Comparison of ENCODE assay signal across 8 cellular contexts in the genomic region with DNA sequence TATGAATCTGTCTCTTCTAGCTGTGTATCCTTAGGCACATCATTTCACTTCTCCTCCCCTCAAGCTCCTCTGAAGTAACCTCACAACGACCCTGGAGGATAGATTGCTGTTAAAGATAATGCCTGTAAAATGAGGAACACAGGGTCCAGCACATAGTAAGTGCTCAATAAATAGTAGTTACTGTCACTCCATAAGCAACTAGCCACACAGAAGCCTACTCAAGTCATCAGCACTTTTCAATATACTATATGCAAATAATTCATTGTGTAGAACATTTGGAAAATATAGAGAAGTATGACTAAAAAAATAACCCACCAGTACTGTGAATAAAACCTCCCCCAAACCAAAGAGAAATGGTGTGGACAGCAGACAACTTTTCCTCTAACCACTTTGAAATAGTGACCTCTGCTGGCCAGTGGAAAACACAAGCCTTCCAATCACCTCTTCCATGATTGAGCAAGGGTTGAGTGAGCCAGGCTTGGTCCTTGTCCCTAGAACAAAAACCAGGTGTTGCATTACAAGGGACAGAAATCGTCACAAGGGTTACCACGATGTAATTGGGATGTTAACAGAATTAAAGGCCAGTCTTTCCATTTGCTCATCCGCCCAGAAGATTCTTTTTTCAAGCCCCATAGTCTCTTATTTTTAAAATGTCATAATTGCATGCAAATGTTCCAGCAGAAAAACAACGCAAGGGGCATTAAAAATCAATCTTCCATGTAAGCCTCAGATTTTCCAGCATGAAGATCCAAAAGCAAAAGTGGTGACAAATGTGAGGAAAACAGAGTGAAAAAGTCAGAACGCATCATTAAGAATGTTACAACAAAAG. TPM values are rescaled to one million over a fixed set of nuclear protein-coding genes. Genes with fewer than 3 reads are reported as not detected.
DNase-seq lines count a peak whose midpoint lies in the region; ATAC-seq, FAIRE-seq and TF ChIP-seq lines count a peak whose summit lies in the region.

No MANE protein-coding gene starts in this region.

- H3K27ac Mint-ChIP-seq in CD8-positive, alpha-beta T cell, result no peak overlapping the region

- BruUV-seq in K562 (replicated peaks; lab: Mats Ljungman, UMichigan), result no TSS peak

- H3K9ac ChIP-seq in K562 (ENCODE audit: insufficient read depth in 1 of 2, low read depth in 2 of 2, low read length in 2 of 2), result no peak overlapping the region
- H3K9ac ChIP-seq in kidney (ENCODE audit: low read length in 2 of 2), result no peak overlapping the region

- peak; percentile 63 to 87 for TF ChIP-seq RAD21 in K562 (CRISPR knock-in tag; conservative IDR thresholded peaks at IDR 0.05 in 1 of 2, IDR thresholded peaks at IDR 0.05 in 1 of 2)

- ATAC-seq in CD8-positive, alpha-beta T cell, result no peak
- ATAC-seq in K562 (peak; percentile 95), HG03175 (IDR thresholded peaks at IDR 0.05; ENCODE audit: unreplicated experiment) (no peak)

- H3K79me2 ChIP-seq in K562 (ENCODE audit: control insufficient read depth, insufficient read depth, low read length), result no peaks in the 10 kb centered on the region

- no peak overlapping the region for H3K4me2 ChIP-seq in K562 (ENCODE audit: insufficient read depth, low read length)

- TF ChIP-seq CTCF in CD8-positive, alpha-beta T cell (IDR thresholded peaks at IDR 0.05), result peak; percentile 40
- peak; percentile 68 for TF ChIP-seq CTCF in GM20000 (IDR thresholded peaks at IDR 0.05; ENCODE audit: extremely low read depth, missing control alignments)
- TF ChIP-seq CTCF in K562 (IDR thresholded peaks at IDR 0.05 in 2 of 3, conservative IDR thresholded peaks at IDR 0.05 in 1 of 3; ENCODE audit: insufficient read depth in 2 of 3, low read depth in 1 of 3, low read length in 3 of 3), result peak; percentile 74 to 83 (median 81)
- TF ChIP-seq CTCF in kidney (IDR thresholded peaks at IDR 0.05; ENCODE audit: borderline replicate concordance, extremely low read depth, insufficient read depth), result peak; percentile 57
- TF ChIP-seq CTCF in tibial nerve (IDR thresholded peaks at IDR 0.05), result peak; percentile 42 to 61 (median 47)

- peak in 1 of 7 experiments; percentile 17 for DNase-seq in CD8-positive, alpha-beta T cell
- DNase-seq in GM20000 (ENCODE audit: low spot score) (peak; percentile 49), NCI-H510A (lab: John Stamatoyannopoulos, UW) (peak; percentile 8), K562 (ENCODE audit: extremely low read depth in 1 of 4, low spot score in 3 of 4) (peak; percentile 65 to 73 (median 68)), kidney (no peak), tibial nerve (ENCODE audit: low spot score in 2 of 2) (peak in 1 of 2 donors; percentile 51)
- DNase-seq in stimulated activated naive CD4-positive, alpha-beta T cell treated with Interleukin-2 at 50 U/mL for 16 hours (lab: John Stamatoyannopoulos, UW), result no peak

- H3K4me3 ChIP-seq in CD8-positive, alpha-beta T cell (ENCODE audit: low read depth, low read length), result no peak overlapping the region
- H3K4me3 ChIP-seq in K562 (no peak overlapping the region), kidney (ENCODE audit: low read length in 2 of 2) (no peak overlapping the region), tibial nerve (no peak overlapping the region)

- in situ Hi-C loops in K562 (cut with MboI), result loop anchor here (5.0 kb wide), 1 partner anchor 267 kb away; no protein-coding TSS in a partner anchor

- no peak for TF ChIP-seq POLR2A in K562 (conservative IDR thresholded peaks at IDR 0.05)
- TF ChIP-seq POLR2A in tibial nerve (IDR thresholded peaks at IDR 0.05), result no peak

- WGBS in K562 (ENCODE audit: insufficient coverage, low coverage, missing lambda C conversion rate), result 12% methylated on average over 6 of the region's 6 CpGs
- WGBS in tibial nerve, 2 donors, result 45 to 46% methylated on average over 6 of the region's 6 CpGs

- H3K4me1 Mint-ChIP-seq in CD8-positive, alpha-beta T cell (ENCODE audit: low read depth), result no peaks in the 10 kb centered on the region

- CTCF ChIA-PET in CD8-positive, alpha-beta T cell (lab: Charles Lee), result interaction anchor here (0.9 to 2.6 kb wide), 8 partner anchors 8 to 477 kb away, joined by 3 to 9 read pairs (median 3); no protein-coding TSS in a partner anchor
- CTCF ChIA-PET in K562 (lab: Yijun Ruan, JAX; ENCODE audit: low intra/inter-chr PET ratio), result interaction anchor here (0.6 to 1.5 kb wide), 5 partner anchors 39 to 476 kb away, joined by 3 to 12 read pairs (median 4); no protein-coding TSS in a partner anchor

- FAIRE-seq in K562 (lab: Jason Lieb, UNC) (peak; percentile 97), kidney (lab: Jason Lieb, UNC) (peak; percentile 51)

- no peak overlapping the region for H3K27ac ChIP-seq in CD8-positive, alpha-beta T cell (ENCODE audit: low read depth, low read length)
- H3K27ac ChIP-seq in K562 (ENCODE audit: extremely low read depth, low read depth, low read length) (no peak overlapping the region), kidney (ENCODE audit: low read depth in 2 of 2, low read length in 2 of 2) (no peak overlapping the region), tibial nerve (no peak overlapping the region)

- H3K27me3 ChIP-seq in CD8-positive, alpha-beta T cell (ENCODE audit: insufficient read depth, low read length), result no peaks in the 10 kb centered on the region
- H3K27me3 ChIP-seq in K562 (ENCODE audit: control insufficient read depth in 2 of 2, insufficient read depth in 2 of 2, low read length in 2 of 2) (peaks cover 5 to 6% of the 10 kb centered on the region in 2 experiments; a peak in 1 of 5 replicates), tibial nerve (no peaks in the 10 kb centered on the region)

- no peaks in the 10 kb centered on the region for H3K9me3 ChIP-seq in CD8-positive, alpha-beta T cell (ENCODE audit: low read length)
- H3K9me3 ChIP-seq in K562 (replicated peaks; ENCODE audit: control insufficient read depth, insufficient read depth, low read depth, low read length), result no peaks in the 10 kb centered on the region
- H3K9me3 ChIP-seq in kidney (ENCODE audit: control insufficient read depth in 1 of 2, low read length in 2 of 2), result no peaks in the 10 kb centered on the region
- H3K9me3 ChIP-seq in tibial nerve, result no peaks in the 10 kb centered on the region

- no peaks in the 10 kb centered on the region for H4K20me1 ChIP-seq in K562 (replicated peaks; ENCODE audit: control insufficient read depth, insufficient read depth, low read length)

- H3K4me3 Mint-ChIP-seq in CD8-positive, alpha-beta T cell, result no peak overlapping the region

- no peaks in the 10 kb centered on the region for H3K36me3 Mint-ChIP-seq in CD8-positive, alpha-beta T cell

- H2AFZ ChIP-seq in K562 (ENCODE audit: low read depth, low read length), result no peak overlapping the region

- no peaks in the 10 kb centered on the region for H3K27me3 Mint-ChIP-seq in CD8-positive, alpha-beta T cell (ENCODE audit: low read depth)

- no peaks in the 10 kb centered on the region for H3K9me3 Mint-ChIP-seq in CD8-positive, alpha-beta T cell

- no peaks in the 10 kb centered on the region for H3K36me3 ChIP-seq in CD8-positive, alpha-beta T cell (ENCODE audit: insufficient read depth, low read length)
- no peaks in the 10 kb centered on the region for H3K36me3 ChIP-seq in K562 (ENCODE audit: control insufficient read depth, insufficient read depth, low read length)
- H3K36me3 ChIP-seq in kidney (ENCODE audit: control insufficient read depth in 1 of 2, insufficient read depth in 2 of 2, low read length in 2 of 2), result no peaks in the 10 kb centered on the region
- no peaks in the 10 kb centered on the region for H3K36me3 ChIP-seq in tibial nerve

- no peaks in the 10 kb centered on the region for H3K9me1 ChIP-seq in K562 (ENCODE audit: control insufficient read depth, insufficient read depth, low read length)

- intact Hi-C loops in CD8-positive, alpha-beta T cell (cut with DNase I, micrococcal nuclease), result loop anchor here (1.0 to 2.0 kb wide), 2 partner anchors 269 to 476 kb away; no protein-coding TSS in a partner anchor
- intact Hi-C loops in K562 (cut with micrococcal nuclease), result loop anchor here (1.0 kb wide), 2 partner anchors 39 to 269 kb away; no protein-coding TSS in a partner anchor
- intact Hi-C loops in kidney (cut with DNase I), result loop anchor here (5.0 kb wide), 1 partner anchor 267 kb away; no protein-coding TSS in a partner anchor

- H3K4me1 ChIP-seq in CD8-positive, alpha-beta T cell (ENCODE audit: insufficient read depth, low read length), result no peaks in the 10 kb centered on the region
- no peaks in the 10 kb centered on the region for H3K4me1 ChIP-seq in K562 (replicated peaks in 1 of 2; ENCODE audit: control insufficient read depth in 2 of 2, insufficient read depth in 2 of 2, low read length in 2 of 2)
- no peaks in the 10 kb centered on the region for H3K4me1 ChIP-seq in kidney (ENCODE audit: control insufficient read depth in 1 of 2, insufficient read depth in 1 of 2, low read depth in 1 of 2, low read length in 2 of 2)
- no peaks in the 10 kb centered on the region for H3K4me1 ChIP-seq in tibial nerve

- POLR2A ChIA-PET in CD8-positive, alpha-beta T cell (lab: Charles Lee), result no interaction called here
- POLR2A ChIA-PET in K562 (lab: Yijun Ruan, JAX), result interaction anchor here (0.6 kb wide), 1 partner anchor 161 kb away, joined by 5 read pairs; no protein-coding TSS in a partner anchor

- TF ChIP-seq EP300 in K562 (IDR thresholded peaks at IDR 0.05; ENCODE audit: low read length), result no peak
- no peak for TF ChIP-seq EP300 in tibial nerve (IDR thresholded peaks at IDR 0.05)

TF ChIP-seq in K562, 482 proteins besides CTCF, POLR2A, EP300 and RAD21 (continues in another document):
- TF ChIP-seq ZBTB17 (CRISPR knock-in tag; IDR thresholded peaks at IDR 0.05) (no peak), CEBPB (tag; IDR thresholded peaks at IDR 0.05) (peak; percentile 86)

RNA-seq across cellular contexts. Expression of gene GLIS1, which starts 15.7 kb away (rescaled TPM):
- not detected for total RNA-seq in CD8-positive, alpha-beta T cell
- total RNA-seq in K562 (2011; cell fraction: chromatin; rRNA removed; ENCODE audit: low replicate concordance), result not detected in 2 replicates
- not detected in 2 replicates for total RNA-seq in K562 (2011; cell fraction: nucleolus; rRNA removed)
- not detected in 2 replicates for total RNA-seq in K562 (2011; cell fraction: nucleoplasm; rRNA removed)
- total RNA-seq in K562 (2014; rRNA removed) (not detected in 2 replicates), K562 (2014; rRNA removed; fragmentation: Illumina TruSeq; extraction: Trizol) (not detected in 2 replicates), K562 (2015; rRNA removed; fragmentation: Illumina TruSeq; extraction: Trizol) (not detected in 2 replicates), K562 (2021) (not detected in 2 replicates), kidney (3.3 TPM), tibial nerve (1 to 10 TPM in 1 of 4 donors, under 1 TPM in 3; 0.59 to 3.9 (median 0.75) TPM)
- polyA plus RNA-seq in K562 (2011; rRNA removed) (not detected in 2 replicates), K562 (2014; fragmentation: Illumina TruSeq; extraction: Trizol) (not detected in 2 replicates), K562 (2014; fragmentation: Nextera tagmentation; extraction: Ambion mirVana) (not detected), K562 (2014; rRNA removed) (not detected in 2 replicates), kidney (ENCODE audit: insufficient read depth, low read depth, low replicate concordance) (3.7 TPM)
- polyA plus RNA-seq in K562 (2011; cell fraction: cytosol; rRNA removed), result not detected in 2 replicates
- not detected in 2 replicates for polyA plus RNA-seq in K562 (2011; cell fraction: nucleus; rRNA removed)
- polyA plus RNA-seq in K562 (2012), result 0.24 TPM in 1 of 2 replicates, not detected in the other
- polyA minus RNA-seq in K562 (2011; rRNA and poly(A)+ RNA removed), result not detected in 2 replicates
- polyA minus RNA-seq in K562 (2011; cell fraction: cytosol; rRNA and poly(A)+ RNA removed), result not detected in 2 replicates
- not detected in 2 replicates for polyA minus RNA-seq in K562 (2011; cell fraction: nucleus; rRNA and poly(A)+ RNA removed)

Comparison
In these comparisons a context has a peak if more than half of its experiments do, and no peak if none do; other contexts are left out.
1. DNase-seq: peak in GM20000 (single experiment), NCI-H510A (single experiment) and K562 (4 of 4); none in kidney (single experiment) and stimulated activated naive CD4-positive, alpha-beta T cell treated with Interleukin-2 at 50 U/mL for 16 hours (single experiment).
2. Peak in every context shown above with its lines, with median percentiles within 50 percentile points of each other: CTCF ChIP-seq.